In the genomic region with DNA sequence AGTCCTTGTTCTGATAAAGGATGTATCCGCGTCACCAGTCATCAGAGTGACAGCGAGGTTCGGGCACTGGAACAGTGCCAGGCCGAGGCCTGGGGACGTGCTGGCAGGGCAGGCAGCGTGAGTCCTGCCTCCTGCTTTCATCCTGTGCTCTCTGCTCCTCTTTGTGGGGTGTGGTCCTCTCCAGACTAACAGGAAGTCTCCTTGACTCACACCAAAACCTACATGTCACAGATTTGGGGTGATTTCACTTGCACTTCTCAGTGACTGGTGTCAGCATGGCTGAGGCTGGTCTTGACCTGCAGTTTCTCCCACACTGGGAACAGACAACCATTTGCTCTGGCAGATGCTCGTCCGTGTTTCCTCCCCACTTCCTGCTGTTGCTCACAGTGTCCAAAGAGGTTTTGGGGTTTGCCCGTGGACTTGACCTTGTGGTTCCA, we compare ENCODE assay signal across 1 cellular context.
TF ChIP-seq lines count a peak whose summit lies in the region.

No MANE protein-coding gene starts in this region.

TF ChIP-seq in H1, 55 proteins besides CTCF, POLR2A, EP300 and RAD21 (continued from another document):
- TF ChIP-seq CBX8 (IDR thresholded peaks at IDR 0.05; ENCODE audit: borderline replicate concordance, low read depth, low read length): no peak
- TF ChIP-seq KDM1A (IDR thresholded peaks at IDR 0.05; ENCODE audit: borderline replicate concordance, low read length): no peak
- TF ChIP-seq, protein P1, sequence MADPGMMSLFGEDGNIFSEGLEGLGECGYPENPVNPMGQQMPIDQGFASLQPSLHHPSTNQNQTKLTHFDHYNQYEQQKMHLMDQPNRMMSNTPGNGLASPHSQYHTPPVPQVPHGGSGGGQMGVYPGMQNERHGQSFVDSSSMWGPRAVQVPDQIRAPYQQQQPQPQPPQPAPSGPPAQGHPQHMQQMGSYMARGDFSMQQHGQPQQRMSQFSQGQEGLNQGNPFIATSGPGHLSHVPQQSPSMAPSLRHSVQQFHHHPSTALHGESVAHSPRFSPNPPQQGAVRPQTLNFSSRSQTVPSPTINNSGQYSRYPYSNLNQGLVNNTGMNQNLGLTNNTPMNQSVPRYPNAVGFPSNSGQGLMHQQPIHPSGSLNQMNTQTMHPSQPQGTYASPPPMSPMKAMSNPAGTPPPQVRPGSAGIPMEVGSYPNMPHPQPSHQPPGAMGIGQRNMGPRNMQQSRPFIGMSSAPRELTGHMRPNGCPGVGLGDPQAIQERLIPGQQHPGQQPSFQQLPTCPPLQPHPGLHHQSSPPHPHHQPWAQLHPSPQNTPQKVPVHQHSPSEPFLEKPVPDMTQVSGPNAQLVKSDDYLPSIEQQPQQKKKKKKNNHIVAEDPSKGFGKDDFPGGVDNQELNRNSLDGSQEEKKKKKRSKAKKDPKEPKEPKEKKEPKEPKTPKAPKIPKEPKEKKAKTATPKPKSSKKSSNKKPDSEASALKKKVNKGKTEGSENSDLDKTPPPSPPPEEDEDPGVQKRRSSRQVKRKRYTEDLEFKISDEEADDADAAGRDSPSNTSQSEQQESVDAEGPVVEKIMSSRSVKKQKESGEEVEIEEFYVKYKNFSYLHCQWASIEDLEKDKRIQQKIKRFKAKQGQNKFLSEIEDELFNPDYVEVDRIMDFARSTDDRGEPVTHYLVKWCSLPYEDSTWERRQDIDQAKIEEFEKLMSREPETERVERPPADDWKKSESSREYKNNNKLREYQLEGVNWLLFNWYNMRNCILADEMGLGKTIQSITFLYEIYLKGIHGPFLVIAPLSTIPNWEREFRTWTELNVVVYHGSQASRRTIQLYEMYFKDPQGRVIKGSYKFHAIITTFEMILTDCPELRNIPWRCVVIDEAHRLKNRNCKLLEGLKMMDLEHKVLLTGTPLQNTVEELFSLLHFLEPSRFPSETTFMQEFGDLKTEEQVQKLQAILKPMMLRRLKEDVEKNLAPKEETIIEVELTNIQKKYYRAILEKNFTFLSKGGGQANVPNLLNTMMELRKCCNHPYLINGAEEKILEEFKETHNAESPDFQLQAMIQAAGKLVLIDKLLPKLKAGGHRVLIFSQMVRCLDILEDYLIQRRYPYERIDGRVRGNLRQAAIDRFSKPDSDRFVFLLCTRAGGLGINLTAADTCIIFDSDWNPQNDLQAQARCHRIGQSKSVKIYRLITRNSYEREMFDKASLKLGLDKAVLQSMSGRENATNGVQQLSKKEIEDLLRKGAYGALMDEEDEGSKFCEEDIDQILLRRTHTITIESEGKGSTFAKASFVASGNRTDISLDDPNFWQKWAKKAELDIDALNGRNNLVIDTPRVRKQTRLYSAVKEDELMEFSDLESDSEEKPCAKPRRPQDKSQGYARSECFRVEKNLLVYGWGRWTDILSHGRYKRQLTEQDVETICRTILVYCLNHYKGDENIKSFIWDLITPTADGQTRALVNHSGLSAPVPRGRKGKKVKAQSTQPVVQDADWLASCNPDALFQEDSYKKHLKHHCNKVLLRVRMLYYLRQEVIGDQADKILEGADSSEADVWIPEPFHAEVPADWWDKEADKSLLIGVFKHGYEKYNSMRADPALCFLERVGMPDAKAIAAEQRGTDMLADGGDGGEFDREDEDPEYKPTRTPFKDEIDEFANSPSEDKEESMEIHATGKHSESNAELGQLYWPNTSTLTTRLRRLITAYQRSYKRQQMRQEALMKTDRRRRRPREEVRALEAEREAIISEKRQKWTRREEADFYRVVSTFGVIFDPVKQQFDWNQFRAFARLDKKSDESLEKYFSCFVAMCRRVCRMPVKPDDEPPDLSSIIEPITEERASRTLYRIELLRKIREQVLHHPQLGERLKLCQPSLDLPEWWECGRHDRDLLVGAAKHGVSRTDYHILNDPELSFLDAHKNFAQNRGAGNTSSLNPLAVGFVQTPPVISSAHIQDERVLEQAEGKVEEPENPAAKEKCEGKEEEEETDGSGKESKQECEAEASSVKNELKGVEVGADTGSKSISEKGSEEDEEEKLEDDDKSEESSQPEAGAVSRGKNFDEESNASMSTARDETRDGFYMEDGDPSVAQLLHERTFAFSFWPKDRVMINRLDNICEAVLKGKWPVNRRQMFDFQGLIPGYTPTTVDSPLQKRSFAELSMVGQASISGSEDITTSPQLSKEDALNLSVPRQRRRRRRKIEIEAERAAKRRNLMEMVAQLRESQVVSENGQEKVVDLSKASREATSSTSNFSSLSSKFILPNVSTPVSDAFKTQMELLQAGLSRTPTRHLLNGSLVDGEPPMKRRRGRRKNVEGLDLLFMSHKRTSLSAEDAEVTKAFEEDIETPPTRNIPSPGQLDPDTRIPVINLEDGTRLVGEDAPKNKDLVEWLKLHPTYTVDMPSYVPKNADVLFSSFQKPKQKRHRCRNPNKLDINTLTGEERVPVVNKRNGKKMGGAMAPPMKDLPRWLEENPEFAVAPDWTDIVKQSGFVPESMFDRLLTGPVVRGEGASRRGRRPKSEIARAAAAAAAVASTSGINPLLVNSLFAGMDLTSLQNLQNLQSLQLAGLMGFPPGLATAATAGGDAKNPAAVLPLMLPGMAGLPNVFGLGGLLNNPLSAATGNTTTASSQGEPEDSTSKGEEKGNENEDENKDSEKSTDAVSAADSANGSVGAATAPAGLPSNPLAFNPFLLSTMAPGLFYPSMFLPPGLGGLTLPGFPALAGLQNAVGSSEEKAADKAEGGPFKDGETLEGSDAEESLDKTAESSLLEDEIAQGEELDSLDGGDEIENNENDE (IDR thresholded peaks at IDR 0.05; ENCODE audit: insufficient replicate concordance, low read length): no peak
- TF ChIP-seq TBP (IDR thresholded peaks at IDR 0.05; ENCODE audit: low read depth, low read length): no peak
- no peak for TF ChIP-seq NANOG (IDR thresholded peaks at IDR 0.05; ENCODE audit: insufficient read depth, low read depth, low read length, poor library complexity, severe bottlenecking)
- TF ChIP-seq TAF1 (IDR thresholded peaks at IDR 0.05; ENCODE audit: low read depth, low read length): no peak
- TF ChIP-seq EGR1 (IDR thresholded peaks at IDR 0.05; ENCODE audit: borderline replicate concordance, low read depth, low read length): no peak
- no peak for TF ChIP-seq RXRA (IDR thresholded peaks at IDR 0.05; ENCODE audit: insufficient read depth, low read depth, low read length)
- no peak for TF ChIP-seq POU5F1 (IDR thresholded peaks at IDR 0.05; ENCODE audit: low read depth, low read length)
- no peak for TF ChIP-seq SIX5 (IDR thresholded peaks at IDR 0.05; ENCODE audit: low read depth, low read length)
- TF ChIP-seq SRF (IDR thresholded peaks at IDR 0.05; ENCODE audit: low read depth, low read length): no peak
- no peak for TF ChIP-seq SAP30 (IDR thresholded peaks at IDR 0.05; ENCODE audit: insufficient read depth, insufficient replicate concordance, low read length)
- TF ChIP-seq CTBP2 (IDR thresholded peaks at IDR 0.05; ENCODE audit: borderline replicate concordance, insufficient read depth, insufficient read length, low read length): no peak
- no peak for TF ChIP-seq KDM5A (IDR thresholded peaks at IDR 0.05; ENCODE audit: low read length)
TF ChIP-seq in H1: peak in this region for 0.
